16 cellular contexts compared by ENCODE assay signal in genomic region chr5:173911623-173912022, GRCh38. TPM values are rescaled to one million over a fixed set of nuclear protein-coding genes. Genes with fewer than 3 reads are reported as not detected.
DNase-seq lines count a peak whose midpoint lies in the region; ATAC-seq and TF ChIP-seq lines count a peak whose summit lies in the region.
"Had no signal": no experiment of that assay in that cellular context is flagged by ENCODE, and none has a peak within 500 bp of the region (broad histone marks: within the 10 kb centered on the region; RNA-seq: fewer than 3 reads in every experiment).

No MANE protein-coding gene starts in this region.

- H3K4me3 ChIP-seq in MM.1S (ENCODE audit: low read length) = no peak overlapping the region
- no peak overlapping the region for H3K4me3 ChIP-seq in skeletal muscle tissue (ENCODE audit: low read length in 3 of 3)
- H3K4me3 ChIP-seq in esophagus muscularis mucosa = no peak overlapping the region
- H3K4me3 ChIP-seq: GM23338 had no signal

- POLR2A ChIA-PET in WTC11 (lab: Charles Lee) = no interaction called here

- H3K27ac ChIP-seq in MM.1S (ENCODE audit: low read length) = peak overlapping the region; percentile 62; the same call in 1 of the 2 replicates
- peak overlapping the region; percentile 50 for H3K27ac ChIP-seq in skeletal muscle tissue (ENCODE audit: low read depth, low read length)
- H3K27ac ChIP-seq in esophagus muscularis mucosa (replicated peaks in 1 of 4) = peak overlapping the region in 1 of 4 donors; percentile 72
- H3K27ac ChIP-seq: C4-2B had no signal

- no peak for TF ChIP-seq CTCF in MM.1S (IDR thresholded peaks at IDR 0.05; ENCODE audit: low read length)
- TF ChIP-seq CTCF in WTC11 (IDR thresholded peaks at IDR 0.05) = no peak
- no peak for TF ChIP-seq CTCF in esophagus muscularis mucosa (IDR thresholded peaks at IDR 0.05)

- no peak overlapping the region for H3K4me3 Mint-ChIP-seq in WTC11
- H3K4me3 Mint-ChIP-seq in effector memory CD8-positive, alpha-beta T cell = no peak overlapping the region
- H3K4me3 Mint-ChIP-seq: GM23338 had no signal

- no peak overlapping the region for H2AFZ ChIP-seq in MM.1S (ENCODE audit: low read length)
- H2AFZ ChIP-seq: GM23338 had no signal

- H3K36me3 Mint-ChIP-seq in WTC11 = no peaks in the 10 kb centered on the region
- H3K36me3 Mint-ChIP-seq in effector memory CD8-positive, alpha-beta T cell (ENCODE audit: insufficient read depth) = peaks cover 25% of the 10 kb centered on the region

- peaks cover 100% of the 10 kb centered on the region for H3K79me2 ChIP-seq in MM.1S (ENCODE audit: low read length)

- H3K27me3 ChIP-seq in MM.1S (replicated peaks; ENCODE audit: insufficient read depth, low read length) (no peaks in the 10 kb centered on the region), skeletal muscle tissue (ENCODE audit: control insufficient read depth in 3 of 3, insufficient read depth in 3 of 3, low read length in 3 of 3) (no peaks in the 10 kb centered on the region), esophagus muscularis mucosa (no peaks in the 10 kb centered on the region)

- H3K4me1 Mint-ChIP-seq in WTC11 = peaks cover 63% of the 10 kb centered on the region
- H3K4me1 Mint-ChIP-seq in effector memory CD8-positive, alpha-beta T cell (ENCODE audit: low read depth in 2 of 2) = peaks cover 7 to 20% of the 10 kb centered on the region in 2 donors

- H3K9me3 ChIP-seq in MM.1S (replicated peaks; ENCODE audit: insufficient read depth, low read length) (no peaks in the 10 kb centered on the region), skeletal muscle tissue (ENCODE audit: control insufficient read depth in 3 of 3, low read length in 3 of 3) (no peaks in the 10 kb centered on the region), esophagus muscularis mucosa (no peaks in the 10 kb centered on the region)

- H3K9me2 ChIP-seq in MM.1S (replicated peaks; ENCODE audit: insufficient read depth, low read length) = no peaks in the 10 kb centered on the region

- H3K4me2 ChIP-seq in MM.1S (ENCODE audit: low read depth, low read length) = peak overlapping the region; percentile 41
- H3K4me2 ChIP-seq: GM23338 had no signal

- no peak for TF ChIP-seq EP300 in esophagus muscularis mucosa (IDR thresholded peaks at IDR 0.05)

- H3K27ac Mint-ChIP-seq in WTC11 = peak overlapping the region; percentile 94
- H3K27ac Mint-ChIP-seq in effector memory CD8-positive, alpha-beta T cell = no peak overlapping the region

- DNase-seq in MM.1S (peak; percentile 5), WTC11 (ENCODE audit: low spot score) (no peak), left lobe of liver (ENCODE audit: low spot score) (no peak), esophagus muscularis mucosa (ENCODE audit: extremely low spot score) (no peak)
- DNase-seq in stimulated activated CD4-positive, alpha-beta T cell treated with anti-CD3 and anti-CD28 coated beads, Interleukin-15, amount 100 ng/mL, for 24 hours = no peak
- DNase-seq in effector memory CD8-positive, alpha-beta T cell = no peak
- DNase-seq: GF-D8, KBM-7, NCI-H1436, NCI-H2081, NCI-H510A, NCI-H774 had no signal

- CTCF ChIA-PET in WTC11 (lab: Charles Lee) = interaction anchor here (0.7 to 3.2 kb wide), 2 partner anchors 14 to 59 kb away, joined by 3 to 16 read pairs; no protein-coding TSS in a partner anchor

- no peak for TF ChIP-seq POLR2A in esophagus muscularis mucosa (IDR thresholded peaks at IDR 0.05; ENCODE audit: low read depth)

- H3K36me3 ChIP-seq in MM.1S (replicated peaks; ENCODE audit: insufficient read depth, low read length) = peaks cover 12% of the 10 kb centered on the region; the same call in 1 of the 2 replicates
- peaks cover 0 to 12% (median 8%) of the 10 kb centered on the region in 3 donors for H3K36me3 ChIP-seq in skeletal muscle tissue (ENCODE audit: control insufficient read depth in 3 of 3, insufficient read depth in 3 of 3, low read length in 3 of 3)
- peaks cover 0 to 37% (median 8%) of the 10 kb centered on the region in 4 donors for H3K36me3 ChIP-seq in esophagus muscularis mucosa

- no peaks in the 10 kb centered on the region for H3K9me3 Mint-ChIP-seq in WTC11
- no peaks in the 10 kb centered on the region for H3K9me3 Mint-ChIP-seq in effector memory CD8-positive, alpha-beta T cell
- H3K9me3 Mint-ChIP-seq: GM23338 had no signal

- H4K20me1 ChIP-seq in MM.1S (ENCODE audit: insufficient read depth, low read length) = no peaks in the 10 kb centered on the region

- no peaks in the 10 kb centered on the region for H3K27me3 Mint-ChIP-seq in WTC11 (ENCODE audit: low read depth)
- no peaks in the 10 kb centered on the region for H3K27me3 Mint-ChIP-seq in effector memory CD8-positive, alpha-beta T cell

- intact Hi-C loops in esophagus muscularis mucosa (cut with DNase I) = no loop called here

- H3F3A ChIP-seq in MM.1S (ENCODE audit: insufficient read depth, low read length) = peaks cover 81% of the 10 kb centered on the region

- ATAC-seq in WTC11 = no peak
- ATAC-seq in left lobe of liver = peak; percentile 56
- no peak for ATAC-seq in effector memory CD8-positive, alpha-beta T cell (replicated peaks)
- ATAC-seq: GM23338, Panc1 had no signal

- peak overlapping the region; percentile 20; the same call in 1 of the 2 replicates for H3K9ac ChIP-seq in MM.1S (ENCODE audit: low read length)
- no peak overlapping the region for H3K9ac ChIP-seq in skeletal muscle tissue (ENCODE audit: low read depth in 1 of 3, low read length in 3 of 3)

- peaks cover 71% of the 10 kb centered on the region for H3K4me1 ChIP-seq in MM.1S (ENCODE audit: low read length)
- peaks cover 24 to 33% (median 29%) of the 10 kb centered on the region in 3 donors for H3K4me1 ChIP-seq in skeletal muscle tissue (ENCODE audit: control insufficient read depth in 3 of 3, insufficient read depth in 3 of 3, low read length in 3 of 3)
- peaks cover 44 to 78% (median 56%) of the 10 kb centered on the region in 4 donors for H3K4me1 ChIP-seq in esophagus muscularis mucosa

TF ChIP-seq in WTC11, 78 proteins besides CTCF, POLR2A, EP300 and RAD21:
- TF ChIP-seq ZBTB21 (CRISPR knock-in tag; IDR thresholded peaks at IDR 0.05; ENCODE audit: borderline replicate concordance) (no peak), ZNF425 (CRISPR knock-in tag; conservative IDR thresholded peaks at IDR 0.05) (no peak), GABPB1 (CRISPR knock-in tag; IDR thresholded peaks at IDR 0.05) (no peak), TEAD4 (CRISPR knock-in tag; IDR thresholded peaks at IDR 0.05) (no peak), ERG (CRISPR knock-in tag; IDR thresholded peaks at IDR 0.05) (no peak), KAT7 (CRISPR knock-in tag; IDR thresholded peaks at IDR 0.05; ENCODE audit: borderline replicate concordance) (no peak), HMGA2 (CRISPR knock-in tag; IDR thresholded peaks at IDR 0.05) (no peak), NFATC4 (CRISPR knock-in tag; IDR thresholded peaks at IDR 0.05) (no peak), ZNF219 (CRISPR knock-in tag; IDR thresholded peaks at IDR 0.05; ENCODE audit: borderline replicate concordance) (no peak)
- TF ChIP-seq, protein P1, sequence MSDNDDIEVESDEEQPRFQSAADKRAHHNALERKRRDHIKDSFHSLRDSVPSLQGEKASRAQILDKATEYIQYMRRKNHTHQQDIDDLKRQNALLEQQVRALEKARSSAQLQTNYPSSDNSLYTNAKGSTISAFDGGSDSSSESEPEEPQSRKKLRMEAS (CRISPR knock-in tag; IDR thresholded peaks at IDR 0.05) = no peak
- TF ChIP-seq, protein P2, sequence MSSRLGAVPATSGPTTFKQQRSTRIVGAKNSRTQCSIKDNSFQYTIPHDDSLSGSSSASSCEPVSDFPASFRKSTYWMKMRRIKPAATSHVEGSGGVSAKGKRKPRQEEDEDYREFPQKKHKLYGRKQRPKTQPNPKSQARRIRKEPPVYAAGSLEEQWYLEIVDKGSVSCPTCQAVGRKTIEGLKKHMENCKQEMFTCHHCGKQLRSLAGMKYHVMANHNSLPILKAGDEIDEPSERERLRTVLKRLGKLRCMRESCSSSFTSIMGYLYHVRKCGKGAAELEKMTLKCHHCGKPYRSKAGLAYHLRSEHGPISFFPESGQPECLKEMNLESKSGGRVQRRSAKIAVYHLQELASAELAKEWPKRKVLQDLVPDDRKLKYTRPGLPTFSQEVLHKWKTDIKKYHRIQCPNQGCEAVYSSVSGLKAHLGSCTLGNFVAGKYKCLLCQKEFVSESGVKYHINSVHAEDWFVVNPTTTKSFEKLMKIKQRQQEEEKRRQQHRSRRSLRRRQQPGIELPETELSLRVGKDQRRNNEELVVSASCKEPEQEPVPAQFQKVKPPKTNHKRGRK (CRISPR knock-in tag; IDR thresholded peaks at IDR 0.05; ENCODE audit: borderline replicate concordance) = no peak

RNA-seq across cellular contexts. Expression of gene CPEB4, which starts 23.5 kb away (rescaled TPM):
- total RNA-seq in WTC11 (2021) = 9.1 to 12.7 TPM (median 9.2 TPM) in 3 replicates
- total RNA-seq in left lobe of liver = 28.2 TPM
- 32.4 TPM for total RNA-seq in skeletal muscle tissue
- total RNA-seq in esophagus muscularis mucosa = 10 to 100 TPM; 44.9 to 96.4 (median 54.4) TPM
